Comparison of ENCODE assay signal across 8 cellular contexts in genomic region chr17:56488800-56489199, GRCh38.
"Had no signal": no experiment of that assay in that cellular context is flagged by ENCODE, and none has a peak within 500 bp of the region (broad histone marks: within the 10 kb centered on the region; RNA-seq: fewer than 3 reads in every experiment).

No MANE protein-coding gene starts in this region.

- ATAC-seq: HCT116, K562 had no signal

- DNase-seq: GM23248, GOT3, H7, HFFc6, IMR-90 had no signal

- H3K9me3 ChIP-seq: HAP-1 had no signal

- H3K4me1 ChIP-seq: HAP-1 had no signal

- H3K27ac ChIP-seq: GM23248 had no signal

- H2AFZ ChIP-seq: GM23248 had no signal

- H3K4me3 ChIP-seq: GM23248, HAP-1, K562 had no signal

- H3K36me3 ChIP-seq: HAP-1 had no signal
